1 cellular context compared by ENCODE assay signal in the genomic region with DNA sequence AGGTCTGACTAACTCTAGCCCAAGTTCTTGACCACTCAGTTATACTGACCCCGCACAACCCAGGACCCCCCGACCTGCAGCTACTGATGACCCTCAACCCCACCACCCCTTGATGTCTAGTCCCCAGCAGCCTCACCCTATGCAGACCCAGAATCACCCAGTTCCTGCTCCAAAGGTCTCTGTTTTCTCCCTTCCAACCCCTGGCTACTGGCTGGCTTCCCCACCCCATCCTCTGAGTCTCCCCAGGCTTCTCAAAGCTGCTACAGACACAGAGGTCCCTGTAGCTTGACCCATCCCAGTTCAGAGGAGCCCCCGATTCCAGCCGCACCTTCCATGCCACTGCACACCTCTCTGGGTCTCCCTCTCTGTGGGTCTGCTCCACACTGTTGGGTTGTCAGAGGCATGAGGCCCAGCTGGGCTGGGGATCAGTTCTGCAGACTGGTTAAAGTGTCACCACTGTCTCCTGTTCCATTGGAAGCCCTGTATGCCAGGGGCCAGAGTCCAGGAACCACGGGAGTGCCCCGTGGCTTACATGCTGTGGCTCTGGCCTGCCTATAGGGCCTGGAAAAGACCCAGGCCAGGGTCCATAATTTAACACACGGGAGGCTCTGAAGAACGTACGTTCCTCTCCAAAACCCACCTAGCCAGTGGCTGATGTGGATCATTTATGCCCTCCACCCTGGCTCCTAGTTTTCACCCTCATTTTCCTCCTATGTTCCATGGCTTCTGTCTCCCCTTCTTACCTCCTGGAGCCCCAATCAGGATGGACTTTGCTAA.
A peak's percentile ranks its signal among the peaks of the same experiment; 100 is the strongest.
TF ChIP-seq lines count a peak whose summit lies in the region.

No MANE protein-coding gene starts in this region.

TF ChIP-seq in HepG2, 621 proteins besides CTCF, POLR2A, EP300 and RAD21 (continued from another document and continues in another):
- TF ChIP-seq, protein P1, sequence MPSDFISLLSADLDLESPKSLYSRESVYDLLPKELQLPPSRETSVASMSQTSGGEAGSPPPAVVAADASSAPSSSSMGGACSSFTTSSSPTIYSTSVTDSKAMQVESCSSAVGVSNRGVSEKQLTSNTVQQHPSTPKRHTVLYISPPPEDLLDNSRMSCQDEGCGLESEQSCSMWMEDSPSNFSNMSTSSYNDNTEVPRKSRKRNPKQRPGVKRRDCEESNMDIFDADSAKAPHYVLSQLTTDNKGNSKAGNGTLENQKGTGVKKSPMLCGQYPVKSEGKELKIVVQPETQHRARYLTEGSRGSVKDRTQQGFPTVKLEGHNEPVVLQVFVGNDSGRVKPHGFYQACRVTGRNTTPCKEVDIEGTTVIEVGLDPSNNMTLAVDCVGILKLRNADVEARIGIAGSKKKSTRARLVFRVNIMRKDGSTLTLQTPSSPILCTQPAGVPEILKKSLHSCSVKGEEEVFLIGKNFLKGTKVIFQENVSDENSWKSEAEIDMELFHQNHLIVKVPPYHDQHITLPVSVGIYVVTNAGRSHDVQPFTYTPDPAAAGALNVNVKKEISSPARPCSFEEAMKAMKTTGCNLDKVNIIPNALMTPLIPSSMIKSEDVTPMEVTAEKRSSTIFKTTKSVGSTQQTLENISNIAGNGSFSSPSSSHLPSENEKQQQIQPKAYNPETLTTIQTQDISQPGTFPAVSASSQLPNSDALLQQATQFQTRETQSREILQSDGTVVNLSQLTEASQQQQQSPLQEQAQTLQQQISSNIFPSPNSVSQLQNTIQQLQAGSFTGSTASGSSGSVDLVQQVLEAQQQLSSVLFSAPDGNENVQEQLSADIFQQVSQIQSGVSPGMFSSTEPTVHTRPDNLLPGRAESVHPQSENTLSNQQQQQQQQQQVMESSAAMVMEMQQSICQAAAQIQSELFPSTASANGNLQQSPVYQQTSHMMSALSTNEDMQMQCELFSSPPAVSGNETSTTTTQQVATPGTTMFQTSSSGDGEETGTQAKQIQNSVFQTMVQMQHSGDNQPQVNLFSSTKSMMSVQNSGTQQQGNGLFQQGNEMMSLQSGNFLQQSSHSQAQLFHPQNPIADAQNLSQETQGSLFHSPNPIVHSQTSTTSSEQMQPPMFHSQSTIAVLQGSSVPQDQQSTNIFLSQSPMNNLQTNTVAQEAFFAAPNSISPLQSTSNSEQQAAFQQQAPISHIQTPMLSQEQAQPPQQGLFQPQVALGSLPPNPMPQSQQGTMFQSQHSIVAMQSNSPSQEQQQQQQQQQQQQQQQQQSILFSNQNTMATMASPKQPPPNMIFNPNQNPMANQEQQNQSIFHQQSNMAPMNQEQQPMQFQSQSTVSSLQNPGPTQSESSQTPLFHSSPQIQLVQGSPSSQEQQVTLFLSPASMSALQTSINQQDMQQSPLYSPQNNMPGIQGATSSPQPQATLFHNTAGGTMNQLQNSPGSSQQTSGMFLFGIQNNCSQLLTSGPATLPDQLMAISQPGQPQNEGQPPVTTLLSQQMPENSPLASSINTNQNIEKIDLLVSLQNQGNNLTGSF (CRISPR knock-in tag; IDR thresholded peaks at IDR 0.05), result peak; percentile 90
- TF ChIP-seq, protein P2, sequence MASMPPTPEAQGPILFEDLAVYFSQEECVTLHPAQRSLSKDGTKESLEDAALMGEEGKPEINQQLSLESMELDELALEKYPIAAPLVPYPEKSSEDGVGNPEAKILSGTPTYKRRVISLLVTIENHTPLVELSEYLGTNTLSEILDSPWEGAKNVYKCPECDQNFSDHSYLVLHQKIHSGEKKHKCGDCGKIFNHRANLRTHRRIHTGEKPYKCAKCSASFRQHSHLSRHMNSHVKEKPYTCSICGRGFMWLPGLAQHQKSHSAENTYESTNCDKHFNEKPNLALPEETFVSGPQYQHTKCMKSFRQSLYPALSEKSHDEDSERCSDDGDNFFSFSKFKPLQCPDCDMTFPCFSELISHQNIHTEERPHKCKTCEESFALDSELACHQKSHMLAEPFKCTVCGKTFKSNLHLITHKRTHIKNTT (CRISPR knock-in tag; IDR thresholded peaks at IDR 0.05), result no peak
- no peak for TF ChIP-seq ZNF550 (CRISPR knock-in tag; IDR thresholded peaks at IDR 0.05; ENCODE audit: borderline replicate concordance)
- TF ChIP-seq ZFP41 (CRISPR knock-in tag; IDR thresholded peaks at IDR 0.05; ENCODE audit: borderline replicate concordance), result no peak
- TF ChIP-seq KLF13 (CRISPR knock-in tag; IDR thresholded peaks at IDR 0.05), result no peak
- TF ChIP-seq, protein P3, sequence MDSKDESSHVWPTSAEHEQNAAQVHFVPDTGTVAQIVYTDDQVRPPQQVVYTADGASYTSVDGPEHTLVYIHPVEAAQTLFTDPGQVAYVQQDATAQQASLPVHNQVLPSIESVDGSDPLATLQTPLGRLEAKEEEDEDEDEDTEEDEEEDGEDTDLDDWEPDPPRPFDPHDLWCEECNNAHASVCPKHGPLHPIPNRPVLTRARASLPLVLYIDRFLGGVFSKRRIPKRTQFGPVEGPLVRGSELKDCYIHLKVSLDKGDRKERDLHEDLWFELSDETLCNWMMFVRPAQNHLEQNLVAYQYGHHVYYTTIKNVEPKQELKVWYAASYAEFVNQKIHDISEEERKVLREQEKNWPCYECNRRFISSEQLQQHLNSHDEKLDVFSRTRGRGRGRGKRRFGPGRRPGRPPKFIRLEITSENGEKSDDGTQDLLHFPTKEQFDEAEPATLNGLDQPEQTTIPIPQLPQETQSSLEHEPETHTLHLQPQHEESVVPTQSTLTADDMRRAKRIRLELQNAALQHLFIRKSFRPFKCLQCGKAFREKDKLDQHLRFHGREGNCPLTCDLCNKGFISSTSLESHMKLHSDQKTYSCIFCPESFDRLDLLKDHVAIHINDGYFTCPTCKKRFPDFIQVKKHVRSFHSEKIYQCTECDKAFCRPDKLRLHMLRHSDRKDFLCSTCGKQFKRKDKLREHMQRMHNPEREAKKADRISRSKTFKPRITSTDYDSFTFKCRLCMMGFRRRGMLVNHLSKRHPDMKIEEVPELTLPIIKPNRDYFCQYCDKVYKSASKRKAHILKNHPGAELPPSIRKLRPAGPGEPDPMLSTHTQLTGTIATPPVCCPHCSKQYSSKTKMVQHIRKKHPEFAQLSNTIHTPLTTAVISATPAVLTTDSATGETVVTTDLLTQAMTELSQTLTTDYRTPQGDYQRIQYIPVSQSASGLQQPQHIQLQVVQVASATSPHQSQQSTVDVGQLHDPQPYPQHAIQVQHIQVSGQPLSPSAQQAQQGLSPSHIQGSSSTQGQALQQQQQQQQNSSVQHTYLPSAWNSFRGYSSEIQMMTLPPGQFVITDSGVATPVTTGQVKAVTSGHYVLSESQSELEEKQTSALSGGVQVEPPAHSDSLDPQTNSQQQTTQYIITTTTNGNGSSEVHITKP (CRISPR knock-in tag; IDR thresholded peaks at IDR 0.05; ENCODE audit: low read depth), result peak; percentile 71
- TF ChIP-seq ZNF777 (CRISPR knock-in tag; IDR thresholded peaks at IDR 0.05), result no peak
- peak; percentile 94; the same call in 1 of the 2 replicates for TF ChIP-seq ZNF607 (CRISPR knock-in tag; IDR thresholded peaks at IDR 0.05; ENCODE audit: borderline replicate concordance)
- TF ChIP-seq NCOA2 (CRISPR knock-in tag; IDR thresholded peaks at IDR 0.05), result peak; percentile 72
- peak; percentile 91 for TF ChIP-seq FOXC1 (CRISPR knock-in tag; IDR thresholded peaks at IDR 0.05; ENCODE audit: borderline replicate concordance)
- TF ChIP-seq, protein P4, sequence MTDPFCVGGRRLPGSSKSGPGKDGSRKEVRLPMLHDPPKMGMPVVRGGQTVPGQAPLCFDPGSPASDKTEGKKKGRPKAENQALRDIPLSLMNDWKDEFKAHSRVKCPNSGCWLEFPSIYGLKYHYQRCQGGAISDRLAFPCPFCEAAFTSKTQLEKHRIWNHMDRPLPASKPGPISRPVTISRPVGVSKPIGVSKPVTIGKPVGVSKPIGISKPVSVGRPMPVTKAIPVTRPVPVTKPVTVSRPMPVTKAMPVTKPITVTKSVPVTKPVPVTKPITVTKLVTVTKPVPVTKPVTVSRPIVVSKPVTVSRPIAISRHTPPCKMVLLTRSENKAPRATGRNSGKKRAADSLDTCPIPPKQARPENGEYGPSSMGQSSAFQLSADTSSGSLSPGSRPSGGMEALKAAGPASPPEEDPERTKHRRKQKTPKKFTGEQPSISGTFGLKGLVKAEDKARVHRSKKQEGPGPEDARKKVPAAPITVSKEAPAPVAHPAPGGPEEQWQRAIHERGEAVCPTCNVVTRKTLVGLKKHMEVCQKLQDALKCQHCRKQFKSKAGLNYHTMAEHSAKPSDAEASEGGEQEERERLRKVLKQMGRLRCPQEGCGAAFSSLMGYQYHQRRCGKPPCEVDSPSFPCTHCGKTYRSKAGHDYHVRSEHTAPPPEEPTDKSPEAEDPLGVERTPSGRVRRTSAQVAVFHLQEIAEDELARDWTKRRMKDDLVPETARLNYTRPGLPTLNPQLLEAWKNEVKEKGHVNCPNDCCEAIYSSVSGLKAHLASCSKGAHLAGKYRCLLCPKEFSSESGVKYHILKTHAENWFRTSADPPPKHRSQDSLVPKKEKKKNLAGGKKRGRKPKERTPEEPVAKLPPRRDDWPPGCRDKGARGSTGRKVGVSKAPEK (CRISPR knock-in tag; IDR thresholded peaks at IDR 0.05; ENCODE audit: borderline replicate concordance), result no peak
- TF ChIP-seq ZNF317 (CRISPR knock-in tag; IDR thresholded peaks at IDR 0.05), result peak; percentile 96
- TF ChIP-seq ZC3H4 (CRISPR knock-in tag; IDR thresholded peaks at IDR 0.05; ENCODE audit: borderline replicate concordance), result no peak
- peak; percentile 89; the same call in 1 of the 2 replicates for TF ChIP-seq KDM3A (CRISPR knock-in tag; IDR thresholded peaks at IDR 0.05; ENCODE audit: low read depth)
- TF ChIP-seq, protein P5, sequence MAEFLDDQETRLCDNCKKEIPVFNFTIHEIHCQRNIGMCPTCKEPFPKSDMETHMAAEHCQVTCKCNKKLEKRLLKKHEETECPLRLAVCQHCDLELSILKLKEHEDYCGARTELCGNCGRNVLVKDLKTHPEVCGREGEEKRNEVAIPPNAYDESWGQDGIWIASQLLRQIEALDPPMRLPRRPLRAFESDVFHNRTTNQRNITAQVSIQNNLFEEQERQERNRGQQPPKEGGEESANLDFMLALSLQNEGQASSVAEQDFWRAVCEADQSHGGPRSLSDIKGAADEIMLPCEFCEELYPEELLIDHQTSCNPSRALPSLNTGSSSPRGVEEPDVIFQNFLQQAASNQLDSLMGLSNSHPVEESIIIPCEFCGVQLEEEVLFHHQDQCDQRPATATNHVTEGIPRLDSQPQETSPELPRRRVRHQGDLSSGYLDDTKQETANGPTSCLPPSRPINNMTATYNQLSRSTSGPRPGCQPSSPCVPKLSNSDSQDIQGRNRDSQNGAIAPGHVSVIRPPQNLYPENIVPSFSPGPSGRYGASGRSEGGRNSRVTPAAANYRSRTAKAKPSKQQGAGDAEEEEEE (CRISPR knock-in tag; IDR thresholded peaks at IDR 0.05; ENCODE audit: borderline replicate concordance), result no peak; the same call in 1 of the 2 replicates
- 0 out of 2 replicates have a peak, but pooled peaks have one; percentile 20 for TF ChIP-seq ZNF280B (CRISPR knock-in tag; IDR thresholded peaks at IDR 0.05; ENCODE audit: borderline replicate concordance)
- TF ChIP-seq ATAD3A (CRISPR knock-in tag; IDR thresholded peaks at IDR 0.05), result no peak
- TF ChIP-seq IKZF1 (IDR thresholded peaks at IDR 0.05), result no peak
- TF ChIP-seq ATRX (CRISPR knock-in tag; IDR thresholded peaks at IDR 0.05; ENCODE audit: borderline replicate concordance), result no peak
- peak; percentile 91 for TF ChIP-seq MEIS2 (CRISPR knock-in tag; IDR thresholded peaks at IDR 0.05)
- peak; percentile 90 for TF ChIP-seq POLR2AphosphoS5 (IDR thresholded peaks at IDR 0.05; ENCODE audit: low read depth, low read length)
- peak; percentile 82 for TF ChIP-seq ZMYM4 (CRISPR knock-in tag; IDR thresholded peaks at IDR 0.05)
- peak; percentile 74; the same call in 1 of the 2 replicates for TF ChIP-seq ZNF557 (CRISPR knock-in tag; IDR thresholded peaks at IDR 0.05)
- peak; percentile 63; the same call in 1 of the 2 replicates for TF ChIP-seq KAT8 (CRISPR knock-in tag; IDR thresholded peaks at IDR 0.05)
- TF ChIP-seq, protein P6, sequence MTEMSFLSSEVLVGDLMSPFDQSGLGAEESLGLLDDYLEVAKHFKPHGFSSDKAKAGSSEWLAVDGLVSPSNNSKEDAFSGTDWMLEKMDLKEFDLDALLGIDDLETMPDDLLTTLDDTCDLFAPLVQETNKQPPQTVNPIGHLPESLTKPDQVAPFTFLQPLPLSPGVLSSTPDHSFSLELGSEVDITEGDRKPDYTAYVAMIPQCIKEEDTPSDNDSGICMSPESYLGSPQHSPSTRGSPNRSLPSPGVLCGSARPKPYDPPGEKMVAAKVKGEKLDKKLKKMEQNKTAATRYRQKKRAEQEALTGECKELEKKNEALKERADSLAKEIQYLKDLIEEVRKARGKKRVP (CRISPR knock-in tag; IDR thresholded peaks at IDR 0.05), result no peak
- peak; percentile 77 for TF ChIP-seq TEAD3 (CRISPR knock-in tag; optimal IDR thresholded peaks at IDR 0.05; ENCODE audit: borderline replicate concordance)
- TF ChIP-seq SMC3 (IDR thresholded peaks at IDR 0.05; ENCODE audit: low read length), result no peak
- no peak for TF ChIP-seq ZNF879 (CRISPR knock-in tag; IDR thresholded peaks at IDR 0.05)
- no peak for TF ChIP-seq BHLHE40 (IDR thresholded peaks at IDR 0.05; ENCODE audit: low read length)
- peak; percentile 92; the same call in 1 of the 2 replicates for TF ChIP-seq ZNF788 (CRISPR knock-in tag; IDR thresholded peaks at IDR 0.05; ENCODE audit: borderline replicate concordance)
- no peak for TF ChIP-seq TOE1 (CRISPR knock-in tag; IDR thresholded peaks at IDR 0.05)
